ENCODE assay signal across 16 cellular contexts in genomic region chr17:16878547-16879100, GRCh38.
"Had no signal": no experiment of that assay in that cellular context is flagged by ENCODE, and none has a peak within 500 bp of the region (broad histone marks: within the 10 kb centered on the region; RNA-seq: fewer than 3 reads in every experiment).

No MANE protein-coding gene starts in this region.

- H3K9me3 Mint-ChIP-seq: immature natural killer cell had no signal

- H3K27ac Mint-ChIP-seq: effector memory CD8-positive, alpha-beta T cell; immature natural killer cell had no signal

- H3K4me3 ChIP-seq: mucosa of descending colon, sigmoid colon, skin epidermis, suprapubic skin, thyroid gland, upper lobe of left lung had no signal

- H3K27ac ChIP-seq: foreskin keratinocyte, sigmoid colon, skin epidermis, suprapubic skin, thyroid gland, upper lobe of left lung had no signal

- H3K4me1 ChIP-seq: foreskin keratinocyte, sigmoid colon, suprapubic skin, thyroid gland, upper lobe of left lung had no signal

- H3K36me3 ChIP-seq: sigmoid colon, suprapubic skin, thyroid gland, upper lobe of left lung had no signal

- ATAC-seq: effector memory CD8-positive, alpha-beta T cell; foreskin keratinocyte; left cardiac atrium; mucosa of descending colon; naive thymus-derived CD8-positive, alpha-beta T cell had no signal

- DNase-seq: effector memory CD8-positive, alpha-beta T cell; foreskin keratinocyte; immature natural killer cell; kidney; left cardiac atrium; mammary epithelial cell; naive thymus-derived CD8-positive, alpha-beta T cell; posterior cingulate gyrus; sigmoid colon; stimulated activated CD4-positive, alpha-beta T cell treated with anti-CD3 and anti-CD28 coated beads, Interleukin-12 subunit alpha, Interleukin-12 subunit beta, amount 100 ng/mL, for 4 hours; stimulated activated naive CD4-positive, alpha-beta T cell; thyroid gland; upper lobe of left lung had no signal

- H3K4me3 Mint-ChIP-seq: effector memory CD8-positive, alpha-beta T cell; immature natural killer cell; naive thymus-derived CD8-positive, alpha-beta T cell had no signal

- H3K4me1 Mint-ChIP-seq: immature natural killer cell; naive thymus-derived CD8-positive, alpha-beta T cell had no signal

- H3K9me3 ChIP-seq: sigmoid colon, suprapubic skin, thyroid gland had no signal

- H3K27me3 ChIP-seq: foreskin keratinocyte, sigmoid colon, thyroid gland, upper lobe of left lung had no signal
